Comparison of ENCODE assay signal across 27 cellular contexts in genomic region chr7:6338551-6339274, GRCh38. TPM values are rescaled to one million over a fixed set of nuclear protein-coding genes. Genes with fewer than 3 reads are reported as not detected.
A peak's percentile ranks its signal among the peaks of the same experiment; 100 is the strongest.
DNase-seq lines count a peak whose midpoint lies in the region; ATAC-seq and TF ChIP-seq lines count a peak whose summit lies in the region.
"Had no signal": no experiment of that assay in that cellular context is flagged by ENCODE, and none has a peak within 500 bp of the region (broad histone marks: within the 10 kb centered on the region; RNA-seq: fewer than 3 reads in every experiment).

No MANE protein-coding gene starts in this region.

- no peaks in the 10 kb centered on the region for H3K36me3 ChIP-seq in CD8-positive, alpha-beta memory T cell (ENCODE audit: insufficient read depth, low read length)
- H3K36me3 ChIP-seq: left lung had no signal

- H3K27me3 Mint-ChIP-seq in WTC11 (ENCODE audit: low read depth) (no peaks in the 10 kb centered on the region), progenitor cell of endocrine pancreas (no peaks in the 10 kb centered on the region)
- H3K27me3 Mint-ChIP-seq in CD8-positive, alpha-beta memory T cell, result no peaks in the 10 kb centered on the region
- H3K27me3 Mint-ChIP-seq: dendritic cell treated with granulocyte-macrophage colony-stimulating factor and Interleukin-4, amounts not matched to agents 40 ng/mL and 50 ng/mL, for 4 days; naive thymus-derived CD8-positive, alpha-beta T cell had no signal

- intact Hi-C loops in left ventricle myocardium superior (cut with micrococcal nuclease), result no loop called here

- H3K9me3 ChIP-seq in CD8-positive, alpha-beta memory T cell (ENCODE audit: low read length), result no peaks in the 10 kb centered on the region
- H3K9me3 ChIP-seq: left lung had no signal

- peak overlapping the region; percentile 43; the same call in 1 of the 2 replicates for H3K27ac Mint-ChIP-seq in WTC11
- H3K27ac Mint-ChIP-seq in progenitor cell of endocrine pancreas, result peak overlapping the region; percentile 87
- no peak overlapping the region for H3K27ac Mint-ChIP-seq in CD8-positive, alpha-beta memory T cell
- H3K27ac Mint-ChIP-seq: activated naive CD4-positive, alpha-beta T cell treated with anti-CD3 and anti-CD28 coated beads for 36 hours; activated T-helper 1 cell treated with anti-CD3 and anti-CD28 coated beads, Interleukin-12 subunit alpha, Interleukin-12 subunit beta, Interleukin-2, Interleukin-4 antibody, amounts not matched to agents 30 ng/mL and 10 ng/mL and 1 ng/mL, durations not matched to agents 14 hours and 24 hours and 36 hours; dendritic cell treated with granulocyte-macrophage colony-stimulating factor and Interleukin-4, amounts not matched to agents 40 ng/mL and 50 ng/mL, for 4 days; HFFc6 had no signal

- TF ChIP-seq CTCF in WTC11 (IDR thresholded peaks at IDR 0.05), result no peak
- TF ChIP-seq CTCF in progenitor cell of endocrine pancreas (IDR thresholded peaks at IDR 0.05; ENCODE audit: unreplicated experiment), result no peak

- POLR2A ChIA-PET in WTC11 (lab: Charles Lee), result interaction anchor here (0.5 kb wide), 1 partner anchor 31 kb away, joined by 5 read pairs; no protein-coding TSS in a partner anchor
- POLR2A ChIA-PET in CD8-positive, alpha-beta memory T cell (lab: Charles Lee), result no interaction called here

- H3K4me1 ChIP-seq in CD8-positive, alpha-beta memory T cell (ENCODE audit: insufficient read depth, low read length), result peaks cover 2% of the 10 kb centered on the region
- H3K4me1 ChIP-seq: left lung had no signal

- no peaks in the 10 kb centered on the region for H3K27me3 ChIP-seq in CD8-positive, alpha-beta memory T cell (ENCODE audit: insufficient read depth, low read length, poor library complexity, severe bottlenecking)
- H3K27me3 ChIP-seq: left lung had no signal

- peaks cover 16% of the 10 kb centered on the region for H3K36me3 Mint-ChIP-seq in WTC11
- peaks cover 12% of the 10 kb centered on the region for H3K36me3 Mint-ChIP-seq in progenitor cell of endocrine pancreas (ENCODE audit: insufficient read depth)
- peaks cover 0 to 13% (median 4%) of the 10 kb centered on the region in 3 donors for H3K36me3 Mint-ChIP-seq in CD8-positive, alpha-beta memory T cell

- CTCF ChIA-PET in WTC11 (lab: Charles Lee), result no interaction called here
- CTCF ChIA-PET in CD8-positive, alpha-beta memory T cell (lab: Charles Lee), result interaction anchor here (1.2 to 1.7 kb wide), 2 partner anchors 16 to 481 kb away, joined by 3 to 7 read pairs; no protein-coding TSS in a partner anchor

- H3K4me1 Mint-ChIP-seq in WTC11 (no peaks in the 10 kb centered on the region), progenitor cell of endocrine pancreas (ENCODE audit: low read depth) (peaks cover 2% of the 10 kb centered on the region)
- H3K4me1 Mint-ChIP-seq in CD8-positive, alpha-beta memory T cell, result peaks cover 11 to 22% (median 13%) of the 10 kb centered on the region in 3 donors

- H3K4me3 ChIP-seq in CD8-positive, alpha-beta memory T cell (ENCODE audit: low read length), result no peak overlapping the region
- H3K4me3 ChIP-seq: left lung had no signal

- DNase-seq in ELF-1 (ENCODE audit: low read depth, low spot score), result peak; percentile 36
- no peak for DNase-seq in WTC11 (ENCODE audit: low spot score)
- DNase-seq in left ventricle myocardium superior, result peak; percentile 55
- DNase-seq in progenitor cell of endocrine pancreas (ENCODE audit: low spot score, unreplicated experiment), result no peak
- DNase-seq in NCI-H524 (lab: John Stamatoyannopoulos, UW), result no peak
- no peak for DNase-seq in activated naive CD4-positive, alpha-beta T cell treated with anti-CD3 and anti-CD28 coated beads, Interleukin-2, amount 50 U/mL, for 16 hours
- DNase-seq in CD8-positive, alpha-beta memory T cell, result no peak
- DNase-seq in stimulated activated naive CD4-positive, alpha-beta T cell treated with Interleukin-2 at 50 U/mL for 16 hours (lab: John Stamatoyannopoulos, UW), result no peak
- DNase-seq: ACHN; activated CD4-positive, alpha-beta T cell treated with anti-CD3 and anti-CD28 coated beads, Interleukin-2, amount 50 U/mL, for 4 hours; activated CD8-positive, alpha-beta memory T cell treated with anti-CD3 and anti-CD28 coated beads, Interleukin-2, amount 50 U/mL, for 4 hours; activated naive CD4-positive, alpha-beta T cell treated with anti-CD3 and anti-CD28 coated beads for 36 hours; DND-41; HFFc6; hippocampal formation; Karpas-422; left lung; midbrain; naive thymus-derived CD8-positive, alpha-beta T cell; NCI-H2171; NCI-H510A treated with DMSO at 0.1 percent for 48 hours; PC-3; SHP77 treated with DMSO at 0.1 percent for 48 hours; stimulated activated CD4-positive, alpha-beta T cell treated with anti-CD3 and anti-CD28 coated beads, Interleukin-2, amount 100 ng/mL, for 48 hours; T-helper 1 cell had no signal

- no peak overlapping the region for H3K27ac ChIP-seq in CD8-positive, alpha-beta memory T cell (ENCODE audit: low read depth, low read length)
- H3K27ac ChIP-seq: left lung had no signal

- no peaks in the 10 kb centered on the region for H3K9me3 Mint-ChIP-seq in WTC11
- no peaks in the 10 kb centered on the region for H3K9me3 Mint-ChIP-seq in progenitor cell of endocrine pancreas (ENCODE audit: low read depth)
- H3K9me3 Mint-ChIP-seq in CD8-positive, alpha-beta memory T cell, result no peaks in the 10 kb centered on the region
- H3K9me3 Mint-ChIP-seq: activated naive CD4-positive, alpha-beta T cell treated with anti-CD3 and anti-CD28 coated beads for 36 hours; activated T-helper 1 cell treated with anti-CD3 and anti-CD28 coated beads, Interleukin-12 subunit alpha, Interleukin-12 subunit beta, Interleukin-2, Interleukin-4 antibody, amounts not matched to agents 30 ng/mL and 10 ng/mL and 1 ng/mL, durations not matched to agents 14 hours and 24 hours and 36 hours; dendritic cell treated with granulocyte-macrophage colony-stimulating factor and Interleukin-4, amounts not matched to agents 40 ng/mL and 50 ng/mL, for 4 days; HFFc6; naive thymus-derived CD8-positive, alpha-beta T cell had no signal

- no peak for ATAC-seq in WTC11
- peak; percentile 95 for ATAC-seq in left ventricle myocardium superior
- ATAC-seq: left lung; naive thymus-derived CD8-positive, alpha-beta T cell; PC-3 had no signal

- no peak overlapping the region for H3K4me3 Mint-ChIP-seq in WTC11
- H3K4me3 Mint-ChIP-seq in progenitor cell of endocrine pancreas (ENCODE audit: low read depth), result no peak overlapping the region
- no peak overlapping the region for H3K4me3 Mint-ChIP-seq in CD8-positive, alpha-beta memory T cell
- H3K4me3 Mint-ChIP-seq: activated naive CD4-positive, alpha-beta T cell treated with anti-CD3 and anti-CD28 coated beads for 36 hours; activated T-helper 1 cell treated with anti-CD3 and anti-CD28 coated beads, Interleukin-12 subunit alpha, Interleukin-12 subunit beta, Interleukin-2, Interleukin-4 antibody, amounts not matched to agents 30 ng/mL and 10 ng/mL and 1 ng/mL, durations not matched to agents 14 hours and 24 hours and 36 hours; dendritic cell treated with granulocyte-macrophage colony-stimulating factor and Interleukin-4, amounts not matched to agents 40 ng/mL and 50 ng/mL, for 4 days; HFFc6; naive thymus-derived CD8-positive, alpha-beta T cell had no signal

TF ChIP-seq in WTC11, 78 proteins besides CTCF, POLR2A, EP300 and RAD21:
- TF ChIP-seq ZNF219 (CRISPR knock-in tag; IDR thresholded peaks at IDR 0.05; ENCODE audit: borderline replicate concordance) (no peak), FOXK1 (CRISPR knock-in tag; IDR thresholded peaks at IDR 0.05) (no peak), ZNF232 (CRISPR knock-in tag; IDR thresholded peaks at IDR 0.05) (no peak), GTF2I (CRISPR knock-in tag; conservative IDR thresholded peaks at IDR 0.05) (no peak), MAX (CRISPR knock-in tag; IDR thresholded peaks at IDR 0.05) (no peak)

RNA-seq across cellular contexts. Expression of gene FAM220A, which starts 10.1 kb away (rescaled TPM):
- 20.0 to 22.5 TPM (median 21.6 TPM) in 3 replicates for total RNA-seq in WTC11 (2021)
- 35.5 TPM for total RNA-seq in left ventricle myocardium superior
- total RNA-seq in progenitor cell of endocrine pancreas, result 17.3 and 18.0 TPM in 2 replicates
- total RNA-seq in CD8-positive, alpha-beta memory T cell, result 10 to 100 TPM; 15.8 to 16.7 TPM
- polyA plus RNA-seq in CD8-positive, alpha-beta memory T cell, result 5.5 TPM

RNA-seq across cellular contexts. Expression of gene RAC1, which starts 35.6 kb away (rescaled TPM):
- total RNA-seq in WTC11 (2021), result 260 to 281 TPM (median 260 TPM) in 3 replicates
- 140 TPM for total RNA-seq in left ventricle myocardium superior
- total RNA-seq in progenitor cell of endocrine pancreas, result 203 and 210 TPM in 2 replicates
- 100 to 1,000 TPM; 224 to 231 TPM for total RNA-seq in CD8-positive, alpha-beta memory T cell
- polyA plus RNA-seq in CD8-positive, alpha-beta memory T cell, result 299 TPM

Comparison
In these comparisons a context has a peak if more than half of its experiments do, and no peak if none do; other contexts are left out.
1. DNase-seq: peak in ELF-1 (single experiment) and left ventricle myocardium superior (single experiment); none in WTC11 (single experiment), progenitor cell of endocrine pancreas (single experiment), NCI-H524 (0 of 2), activated naive CD4-positive, alpha-beta T cell treated with anti-CD3 and anti-CD28 coated beads, Interleukin-2, amount 50 U/mL, for 16 hours (single experiment), CD8-positive, alpha-beta memory T cell (0 of 5) and stimulated activated naive CD4-positive, alpha-beta T cell treated with Interleukin-2 at 50 U/mL for 16 hours (single experiment).
2. H3K27ac Mint-ChIP-seq: peak in WTC11 (single experiment) and progenitor cell of endocrine pancreas (single experiment); none in CD8-positive, alpha-beta memory T cell (0 of 8).